Comparison of ENCODE assay signal across 2 cellular contexts in the genomic region with DNA sequence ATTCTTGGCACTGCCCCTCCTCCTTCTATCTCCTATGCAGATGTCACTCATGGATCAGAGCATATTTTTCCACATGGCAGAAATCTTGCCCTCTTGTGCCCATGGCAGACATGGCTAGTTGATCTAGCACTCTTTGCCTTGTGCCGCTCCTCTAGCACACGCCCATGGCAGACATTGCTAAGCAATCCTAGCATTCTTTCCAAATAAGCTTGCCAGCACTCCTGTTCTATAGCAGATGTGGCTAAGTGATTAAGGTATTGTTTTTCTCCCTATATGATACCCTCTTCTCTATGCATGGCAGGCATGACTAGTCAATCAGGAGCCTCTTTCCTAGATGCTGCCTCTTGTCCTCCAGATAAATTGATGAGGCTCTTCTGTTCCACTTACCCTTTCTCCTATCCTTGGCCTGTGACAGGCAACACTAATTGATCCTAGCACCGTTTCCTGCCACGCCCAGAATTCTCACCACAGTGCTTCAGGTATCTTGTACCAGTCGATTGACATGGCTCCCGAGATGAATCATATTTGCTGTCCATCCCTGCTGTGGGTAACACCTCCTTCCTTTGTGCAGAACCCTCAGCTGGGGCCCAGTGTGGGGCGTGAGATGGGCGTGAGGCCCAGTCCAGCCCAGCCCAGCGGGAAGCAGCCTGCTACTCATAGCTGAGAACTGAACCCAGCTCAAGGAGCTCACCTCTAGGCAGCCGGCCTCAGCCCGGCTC.
TF ChIP-seq lines count a peak whose summit lies in the region.

No MANE protein-coding gene starts in this region.

TF ChIP-seq in Ishikawa, 13 proteins besides CTCF, POLR2A, EP300 and RAD21 (continued from another document):
- TF ChIP-seq, protein P1, sequence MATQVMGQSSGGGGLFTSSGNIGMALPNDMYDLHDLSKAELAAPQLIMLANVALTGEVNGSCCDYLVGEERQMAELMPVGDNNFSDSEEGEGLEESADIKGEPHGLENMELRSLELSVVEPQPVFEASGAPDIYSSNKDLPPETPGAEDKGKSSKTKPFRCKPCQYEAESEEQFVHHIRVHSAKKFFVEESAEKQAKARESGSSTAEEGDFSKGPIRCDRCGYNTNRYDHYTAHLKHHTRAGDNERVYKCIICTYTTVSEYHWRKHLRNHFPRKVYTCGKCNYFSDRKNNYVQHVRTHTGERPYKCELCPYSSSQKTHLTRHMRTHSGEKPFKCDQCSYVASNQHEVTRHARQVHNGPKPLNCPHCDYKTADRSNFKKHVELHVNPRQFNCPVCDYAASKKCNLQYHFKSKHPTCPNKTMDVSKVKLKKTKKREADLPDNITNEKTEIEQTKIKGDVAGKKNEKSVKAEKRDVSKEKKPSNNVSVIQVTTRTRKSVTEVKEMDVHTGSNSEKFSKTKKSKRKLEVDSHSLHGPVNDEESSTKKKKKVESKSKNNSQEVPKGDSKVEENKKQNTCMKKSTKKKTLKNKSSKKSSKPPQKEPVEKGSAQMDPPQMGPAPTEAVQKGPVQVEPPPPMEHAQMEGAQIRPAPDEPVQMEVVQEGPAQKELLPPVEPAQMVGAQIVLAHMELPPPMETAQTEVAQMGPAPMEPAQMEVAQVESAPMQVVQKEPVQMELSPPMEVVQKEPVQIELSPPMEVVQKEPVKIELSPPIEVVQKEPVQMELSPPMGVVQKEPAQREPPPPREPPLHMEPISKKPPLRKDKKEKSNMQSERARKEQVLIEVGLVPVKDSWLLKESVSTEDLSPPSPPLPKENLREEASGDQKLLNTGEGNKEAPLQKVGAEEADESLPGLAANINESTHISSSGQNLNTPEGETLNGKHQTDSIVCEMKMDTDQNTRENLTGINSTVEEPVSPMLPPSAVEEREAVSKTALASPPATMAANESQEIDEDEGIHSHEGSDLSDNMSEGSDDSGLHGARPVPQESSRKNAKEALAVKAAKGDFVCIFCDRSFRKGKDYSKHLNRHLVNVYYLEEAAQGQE (IDR thresholded peaks at IDR 0.05; ENCODE audit: low read depth): no peak
- TF ChIP-seq TEAD4 (IDR thresholded peaks at IDR 0.05) (peak; percentile 71), ZBTB7A (IDR thresholded peaks at IDR 0.05; ENCODE audit: low read depth) (peak; percentile 47; the same call in 1 of the 2 replicates)

TF ChIP-seq in SK-N-SH treated with all-trans-retinoic acid at 6 μM for 48 hours, 23 proteins besides CTCF, POLR2A, EP300 and RAD21 (continued from another document):
- TF ChIP-seq BACH2 (CRISPR knock-in tag; IDR thresholded peaks at IDR 0.05; ENCODE audit: borderline replicate concordance): no peak
- TF ChIP-seq TCF4 (CRISPR knock-in tag; IDR thresholded peaks at IDR 0.05; ENCODE audit: borderline replicate concordance): no peak
- TF ChIP-seq ISL1 (CRISPR knock-in tag; IDR thresholded peaks at IDR 0.05): no peak
- TF ChIP-seq, protein P2, sequence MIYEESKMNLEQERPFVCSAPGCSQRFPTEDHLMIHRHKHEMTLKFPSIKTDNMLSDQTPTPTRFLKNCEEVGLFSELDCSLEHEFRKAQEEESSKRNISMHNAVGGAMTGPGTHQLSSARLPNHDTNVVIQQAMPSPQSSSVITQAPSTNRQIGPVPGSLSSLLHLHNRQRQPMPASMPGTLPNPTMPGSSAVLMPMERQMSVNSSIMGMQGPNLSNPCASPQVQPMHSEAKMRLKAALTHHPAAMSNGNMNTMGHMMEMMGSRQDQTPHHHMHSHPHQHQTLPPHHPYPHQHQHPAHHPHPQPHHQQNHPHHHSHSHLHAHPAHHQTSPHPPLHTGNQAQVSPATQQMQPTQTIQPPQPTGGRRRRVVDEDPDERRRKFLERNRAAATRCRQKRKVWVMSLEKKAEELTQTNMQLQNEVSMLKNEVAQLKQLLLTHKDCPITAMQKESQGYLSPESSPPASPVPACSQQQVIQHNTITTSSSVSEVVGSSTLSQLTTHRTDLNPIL (CRISPR knock-in tag; IDR thresholded peaks at IDR 0.05; ENCODE audit: low read depth): no peak
- no peak for TF ChIP-seq ARNTL (CRISPR knock-in tag; IDR thresholded peaks at IDR 0.05; ENCODE audit: borderline replicate concordance, low read depth)
- no peak for TF ChIP-seq CSDC2 (CRISPR knock-in tag; IDR thresholded peaks at IDR 0.05)
TF ChIP-seq in SK-N-SH treated with all-trans-retinoic acid at 6 μM for 48 hours: peak in this region for 0.
